26 cellular contexts compared by ENCODE assay signal in the genomic region with DNA sequence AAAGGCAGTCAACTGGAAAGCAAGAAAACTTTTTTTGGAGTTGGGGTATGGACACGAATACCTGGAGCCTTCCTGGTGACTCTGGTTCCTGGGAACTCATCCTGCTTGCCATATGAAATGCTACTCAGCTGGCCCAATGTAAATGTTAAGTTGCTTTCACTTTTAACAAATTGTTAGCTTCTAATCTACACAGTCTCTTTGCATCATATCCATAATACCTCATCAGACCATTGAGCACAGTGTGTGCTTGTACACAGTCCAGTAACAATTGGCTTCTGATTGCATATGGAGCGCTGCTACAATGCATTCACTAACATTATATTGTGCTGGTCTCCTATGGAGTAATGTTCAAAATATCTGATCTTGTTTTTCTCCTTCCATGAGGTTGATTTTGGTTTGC.
A peak's percentile ranks its signal among the peaks of the same experiment; 100 is the strongest.
DNase-seq lines count a peak whose midpoint lies in the region; ATAC-seq, FAIRE-seq and TF ChIP-seq lines count a peak whose summit lies in the region.
"Had no signal": no experiment of that assay in that cellular context is flagged by ENCODE, and none has a peak within 500 bp of the region (broad histone marks: within the 10 kb centered on the region; RNA-seq: fewer than 3 reads in every experiment).

No MANE protein-coding gene starts in this region.

- no peak overlapping the region for H3K23ac ChIP-seq in IMR-90 (ENCODE audit: low read depth, low read length)
- H3K23ac ChIP-seq in mesenchymal stem cell (ENCODE audit: low read length in 2 of 2): no peak overlapping the region

- TF ChIP-seq POLR2A in IMR-90 (IDR thresholded peaks at IDR 0.05; ENCODE audit: low read depth, low read length) (no peak), spleen (IDR thresholded peaks at IDR 0.05) (no peak)

- no peaks in the 10 kb centered on the region for H3K9me3 Mint-ChIP-seq in astrocyte (ENCODE audit: unreplicated experiment)
- H3K9me3 Mint-ChIP-seq in activated CD4-positive, alpha-beta T cell treated with anti-CD3 and anti-CD28 coated beads for 36 hours (ENCODE audit: low read depth): peaks cover 4% of the 10 kb centered on the region
- H3K9me3 Mint-ChIP-seq: activated naive CD8-positive, alpha-beta T cell treated with anti-CD3 and anti-CD28 coated beads, Interleukin-2, amount 50 U/mL, for 24 hours had no signal

- peaks cover 7% of the 10 kb centered on the region for H3K4me1 ChIP-seq in IMR-90 (ENCODE audit: control insufficient read depth, insufficient read depth, low read length)
- H3K4me1 ChIP-seq in astrocyte (ENCODE audit: insufficient read depth, low read length): no peaks in the 10 kb centered on the region
- no peaks in the 10 kb centered on the region for H3K4me1 ChIP-seq in mesenchymal stem cell (ENCODE audit: control insufficient read depth, insufficient read depth, low read depth, low read length)
- H3K4me1 ChIP-seq in spleen: no peaks in the 10 kb centered on the region
- H3K4me1 ChIP-seq: breast epithelium, prostate gland had no signal

- H2BK5ac ChIP-seq in IMR-90 (ENCODE audit: low read depth, low read length, poor library complexity, severe bottlenecking): no peak overlapping the region
- no peak overlapping the region for H2BK5ac ChIP-seq in mesenchymal stem cell (ENCODE audit: low read depth, low read length, poor library complexity, severe bottlenecking)

- H2BK120ac ChIP-seq in IMR-90 (ENCODE audit: low read depth, low read length): no peak overlapping the region
- no peak overlapping the region for H2BK120ac ChIP-seq in mesenchymal stem cell (ENCODE audit: low read depth, low read length)

- H4K8ac ChIP-seq in IMR-90 (ENCODE audit: low read depth in 2 of 2, low read length in 2 of 2) (no peak overlapping the region), mesenchymal stem cell (ENCODE audit: low read length) (no peak overlapping the region)

- no peak overlapping the region for H3K4me3 Mint-ChIP-seq in astrocyte (ENCODE audit: unreplicated experiment)
- no peak overlapping the region for H3K4me3 Mint-ChIP-seq in activated CD4-positive, alpha-beta T cell treated with anti-CD3 and anti-CD28 coated beads for 36 hours
- H3K4me3 Mint-ChIP-seq: activated naive CD8-positive, alpha-beta T cell treated with anti-CD3 and anti-CD28 coated beads, Interleukin-2, amount 50 U/mL, for 24 hours; CD14-positive monocyte; neural crest cell; stimulated activated effector memory CD8-positive, alpha-beta T cell treated with anti-CD3 and anti-CD28 coated beads, Interleukin-12 subunit alpha, Interleukin-12 subunit beta, amount 100 ng/mL, for 72 hours had no signal

- CTCF ChIA-PET in IMR-90 (lab: Yijun Ruan, JAX): no interaction called here
- CTCF ChIA-PET in activated CD4-positive, alpha-beta T cell treated with anti-CD3 and anti-CD28 coated beads for 36 hours (lab: Charles Lee): interaction anchor here (0.8 kb wide), 1 partner anchor 14 kb away, joined by 3 read pairs; no protein-coding TSS in a partner anchor

- H3K4me2 ChIP-seq in IMR-90 (ENCODE audit: low read depth, low read length): peak overlapping the region; percentile 15
- H3K4me2 ChIP-seq in astrocyte (ENCODE audit: low read length): no peak overlapping the region
- H3K4me2 ChIP-seq in mesenchymal stem cell (ENCODE audit: low read length, poor library complexity, severe bottlenecking): no peak overlapping the region
- H3K4me2 ChIP-seq: SK-N-SH had no signal

- H3K27ac Mint-ChIP-seq in astrocyte (ENCODE audit: unreplicated experiment): peak overlapping the region; percentile 37
- no peak overlapping the region for H3K27ac Mint-ChIP-seq in activated CD4-positive, alpha-beta T cell treated with anti-CD3 and anti-CD28 coated beads for 36 hours
- H3K27ac Mint-ChIP-seq: activated naive CD8-positive, alpha-beta T cell treated with anti-CD3 and anti-CD28 coated beads, Interleukin-2, amount 50 U/mL, for 24 hours; CD14-positive monocyte; stimulated activated effector memory CD8-positive, alpha-beta T cell treated with anti-CD3 and anti-CD28 coated beads, Interleukin-12 subunit alpha, Interleukin-12 subunit beta, amount 100 ng/mL, for 72 hours had no signal

- H3K36me3 ChIP-seq in IMR-90 (ENCODE audit: control insufficient read depth, insufficient read depth, low read length): no peaks in the 10 kb centered on the region
- H3K36me3 ChIP-seq in astrocyte (ENCODE audit: insufficient read depth, low read length): no peaks in the 10 kb centered on the region
- H3K36me3 ChIP-seq in mesenchymal stem cell (ENCODE audit: control insufficient read depth in 1 of 2, insufficient read depth in 2 of 2, low read depth in 1 of 2, low read length in 2 of 2): no peaks in the 10 kb centered on the region
- no peaks in the 10 kb centered on the region for H3K36me3 ChIP-seq in spleen
- H3K36me3 ChIP-seq: breast epithelium, prostate gland had no signal

- TF ChIP-seq CTCF in IMR-90 (conservative IDR thresholded peaks at IDR 0.05; ENCODE audit: low read depth, low read length): no peak
- no peak for TF ChIP-seq CTCF in astrocyte (IDR thresholded peaks at IDR 0.05; ENCODE audit: insufficient read depth, low read depth, low read length)
- TF ChIP-seq CTCF in spleen (IDR thresholded peaks at IDR 0.05 in 8 of 11, conservative IDR thresholded peaks at IDR 0.05 in 3 of 11): no peak

- H3K79me2 ChIP-seq in astrocyte (ENCODE audit: insufficient read depth, low read length): no peaks in the 10 kb centered on the region

- TF ChIP-seq RAD21 in IMR-90 (IDR thresholded peaks at IDR 0.05; ENCODE audit: low read length): no peak

- H3K27me3 ChIP-seq in IMR-90 (ENCODE audit: control insufficient read depth, insufficient read depth, low read length): no peaks in the 10 kb centered on the region
- H3K27me3 ChIP-seq in astrocyte (ENCODE audit: insufficient read depth, low read length): no peaks in the 10 kb centered on the region
- peaks cover 0 to 3% of the 10 kb centered on the region in 2 experiments for H3K27me3 ChIP-seq in mesenchymal stem cell (ENCODE audit: control insufficient read depth in 1 of 2, insufficient read depth in 1 of 2, low read length in 2 of 2)
- no peaks in the 10 kb centered on the region for H3K27me3 ChIP-seq in spleen (replicated peaks in 1 of 7)
- H3K27me3 ChIP-seq: breast epithelium had no signal

- no peak for FAIRE-seq in astrocyte (lab: Jason Lieb, UNC)
- FAIRE-seq: endometrium, urothelium cell line had no signal

- H3K36me3 Mint-ChIP-seq in astrocyte (ENCODE audit: low read depth, unreplicated experiment): peaks cover 2% of the 10 kb centered on the region
- no peaks in the 10 kb centered on the region for H3K36me3 Mint-ChIP-seq in activated CD4-positive, alpha-beta T cell treated with anti-CD3 and anti-CD28 coated beads for 36 hours (ENCODE audit: low read depth)
- H3K36me3 Mint-ChIP-seq: CD14-positive monocyte; stimulated activated effector memory CD8-positive, alpha-beta T cell treated with anti-CD3 and anti-CD28 coated beads, Interleukin-12 subunit alpha, Interleukin-12 subunit beta, amount 100 ng/mL, for 72 hours had no signal

- H3K27ac ChIP-seq in IMR-90 (ENCODE audit: insufficient read depth, low read length) (no peak overlapping the region), astrocyte (ENCODE audit: low read depth, low read length) (no peak overlapping the region), mesenchymal stem cell (ENCODE audit: low read length, poor library complexity, severe bottlenecking) (no peak overlapping the region), spleen (no peak overlapping the region)
- H3K27ac ChIP-seq: breast epithelium, prostate gland had no signal

- H3K14ac ChIP-seq in IMR-90 (replicated peaks; ENCODE audit: low read depth, low read length) (0 out of 2 replicates have a peak overlapping the region, but pooled peaks have one; percentile 11), mesenchymal stem cell (ENCODE audit: low read length in 2 of 2) (no peak overlapping the region)

- H3K9ac ChIP-seq in IMR-90 (ENCODE audit: low read depth, low read length): no peak overlapping the region; the same call in 1 of the 2 replicates
- no peak overlapping the region for H3K9ac ChIP-seq in astrocyte (ENCODE audit: low read length)
- no peak overlapping the region for H3K9ac ChIP-seq in mesenchymal stem cell (ENCODE audit: low read length)
- H3K9ac ChIP-seq: SK-N-SH had no signal

- H3K79me1 ChIP-seq in IMR-90 (ENCODE audit: low read depth in 1 of 2, low read length in 2 of 2): no peaks in the 10 kb centered on the region
- H3K79me1 ChIP-seq in mesenchymal stem cell (replicated peaks; ENCODE audit: low read length, poor library complexity, severe bottlenecking): no peaks in the 10 kb centered on the region

- H2BK15ac ChIP-seq in IMR-90 (ENCODE audit: low read depth, low read length) (no peak overlapping the region), mesenchymal stem cell (ENCODE audit: low read depth, poor library complexity, severe bottlenecking) (no peak overlapping the region)

- no peaks in the 10 kb centered on the region; the same call in 1 of the 2 replicates for H3K9me1 ChIP-seq in IMR-90 (ENCODE audit: insufficient read depth, low read length)

- H2AFZ ChIP-seq in IMR-90 (replicated peaks; ENCODE audit: low read length, poor library complexity) (no peak overlapping the region), astrocyte (ENCODE audit: low read depth, low read length) (no peak overlapping the region), mesenchymal stem cell (ENCODE audit: low read depth, low read length) (no peak overlapping the region)

- intact Hi-C loops in IMR-90 (cut with micrococcal nuclease): loop anchor here (10.0 kb wide), 1 partner anchor 506 kb away; no protein-coding TSS in a partner anchor
- intact Hi-C loops in spleen (cut with DNase I; ENCODE audit: low total_unique reads): no loop called here
- intact Hi-C loops in activated CD4-positive, alpha-beta T cell treated with anti-CD3 and anti-CD28 coated beads for 36 hours (cut with DNase I, micrococcal nuclease): no loop called here

- H2BK12ac ChIP-seq in mesenchymal stem cell (ENCODE audit: low read length in 2 of 2): no peak overlapping the region

- no CpG with 5 or more reads among the region's 2 CpGs for WGBS in IMR-90 (ENCODE audit: extremely low coverage in 2 of 2, insufficient read length in 1 of 2), 2 experiments
- 93% methylated on average over 1 of the region's 2 CpGs for WGBS in mesenchymal stem cell
- 70 to 93% (median 80%) methylated on average over 2 of the region's 2 CpGs for WGBS in spleen, 5 donors

- DNase-seq in IMR-90: peak; percentile 31
- peak; percentile 65 for DNase-seq in NCI-H345 (lab: John Stamatoyannopoulos, UW)
- DNase-seq in astrocyte (ENCODE audit: low read depth): no peak
- peak; percentile 28 for DNase-seq in mesenchymal stem cell
- DNase-seq in spleen: no peak
- DNase-seq in activated CD4-positive, alpha-beta T cell treated with anti-CD3 and anti-CD28 coated beads for 36 hours: no peak
- DNase-seq: activated CD4-positive, alpha-beta T cell treated with anti-CD3 and anti-CD28 coated beads, Interleukin-2, amount 50 U/mL, for 4 hours; activated CD8-positive, alpha-beta memory T cell treated with anti-CD3 and anti-CD28 coated beads, Interleukin-2, amount 50 U/mL, for 4 hours; activated effector memory CD4-positive, alpha-beta T cell treated with Interleukin-2 at 50 U/mL for 16 hours; activated naive CD8-positive, alpha-beta T cell treated with anti-CD3 and anti-CD28 coated beads, Interleukin-2, amount 50 U/mL, for 24 hours; cortex of kidney; H7; head of caudate nucleus; KBM-7; NCI-H187; SK-N-SH; stimulated activated CD4-positive, alpha-beta T cell treated with anti-CD3 and anti-CD28 coated beads, Interleukin-2, amount 100 ng/mL, for 24 hours; T-helper 9 cell had no signal

- ATAC-seq in IMR-90 (ENCODE audit: low read depth) (peak; percentile 50), HG02981 (IDR thresholded peaks at IDR 0.05; ENCODE audit: unreplicated experiment) (no peak)
- ATAC-seq in activated CD4-positive, alpha-beta T cell treated with anti-CD3 and anti-CD28 coated beads for 36 hours: no peak
- ATAC-seq: activated naive CD8-positive, alpha-beta T cell treated with anti-CD3 and anti-CD28 coated beads, Interleukin-2, amount 50 U/mL, for 24 hours; stimulated activated effector memory CD8-positive, alpha-beta T cell treated with anti-CD3 and anti-CD28 coated beads, Interleukin-12 subunit alpha, Interleukin-12 subunit beta, amount 100 ng/mL, for 72 hours had no signal

- POLR2A ChIA-PET in IMR-90 (lab: Charles Lee; ENCODE audit: unreplicated experiment): interaction anchor here (0.6 kb wide), 1 partner anchor 119 kb away, joined by 3 read pairs; no protein-coding TSS in a partner anchor
- POLR2A ChIA-PET in activated CD4-positive, alpha-beta T cell treated with anti-CD3 and anti-CD28 coated beads for 36 hours (lab: Charles Lee): interaction anchor here (1.1 kb wide), 1 partner anchor 33 kb away, joined by 3 read pairs; no protein-coding TSS in a partner anchor

- in situ Hi-C loops in IMR-90 (cut with MboI; ENCODE audit: low sequenced_read_pairs): no loop called here

- H3K4ac ChIP-seq in IMR-90 (ENCODE audit: low read depth, low read length) (no peak overlapping the region), mesenchymal stem cell (ENCODE audit: low read depth in 1 of 2, low read length in 2 of 2) (no peak overlapping the region)

- H4K20me1 ChIP-seq in IMR-90 (ENCODE audit: insufficient read depth, low read length): no peaks in the 10 kb centered on the region
- H4K20me1 ChIP-seq in astrocyte (ENCODE audit: insufficient read depth, low read length): no peaks in the 10 kb centered on the region

- no peaks in the 10 kb centered on the region for H3K27me3 Mint-ChIP-seq in astrocyte (ENCODE audit: low read depth, unreplicated experiment)
- H3K27me3 Mint-ChIP-seq in activated CD4-positive, alpha-beta T cell treated with anti-CD3 and anti-CD28 coated beads for 36 hours: no peaks in the 10 kb centered on the region
- H3K27me3 Mint-ChIP-seq: activated naive CD8-positive, alpha-beta T cell treated with anti-CD3 and anti-CD28 coated beads, Interleukin-2, amount 50 U/mL, for 24 hours had no signal

- no TSS peak for BruUV-seq in IMR-90 (replicated peaks; lab: Mats Ljungman, UMichigan)

- H3K4me3 ChIP-seq in IMR-90 (ENCODE audit: insufficient read depth, low read depth, low read length) (no peak overlapping the region), astrocyte (ENCODE audit: insufficient read depth, low read depth, low read length) (no peak overlapping the region), mesenchymal stem cell (ENCODE audit: insufficient read depth in 1 of 2, low read depth in 1 of 2, low read length in 2 of 2) (no peak overlapping the region), spleen (no peak overlapping the region)
- H3K4me3 ChIP-seq: breast epithelium, prostate gland had no signal

- no peak overlapping the region for H2AK9ac ChIP-seq in IMR-90 (replicated peaks; ENCODE audit: low read depth, low read length, poor library complexity)

- dilution Hi-C loops in IMR-90 (cut with HindIII; ENCODE audit: low sequenced_read_pairs, unreplicated experiment): no loop called here

- peaks cover 26% of the 10 kb centered on the region for H3K4me1 Mint-ChIP-seq in astrocyte (ENCODE audit: low read depth, unreplicated experiment)
- H3K4me1 Mint-ChIP-seq in activated CD4-positive, alpha-beta T cell treated with anti-CD3 and anti-CD28 coated beads for 36 hours: no peaks in the 10 kb centered on the region
- H3K4me1 Mint-ChIP-seq: activated naive CD8-positive, alpha-beta T cell treated with anti-CD3 and anti-CD28 coated beads, Interleukin-2, amount 50 U/mL, for 24 hours; CD14-positive monocyte; stimulated activated effector memory CD8-positive, alpha-beta T cell treated with anti-CD3 and anti-CD28 coated beads, Interleukin-12 subunit alpha, Interleukin-12 subunit beta, amount 100 ng/mL, for 72 hours had no signal

- H4K5ac ChIP-seq in IMR-90 (ENCODE audit: low read depth, low read length): no peak overlapping the region

- H2AK5ac ChIP-seq in IMR-90 (ENCODE audit: low read depth, low read length): peak overlapping the region; percentile 32; the same call in 1 of the 2 replicates
- H2AK5ac ChIP-seq in mesenchymal stem cell (ENCODE audit: low read length, severe bottlenecking): no peak overlapping the region

- H3K18ac ChIP-seq in IMR-90 (ENCODE audit: low read depth, low read length) (0 out of 2 replicates have a peak overlapping the region, but pooled peaks have one; percentile 6), mesenchymal stem cell (ENCODE audit: low read depth in 1 of 2, low read length in 2 of 2) (no peak overlapping the region)

- no peak overlapping the region for H3K56ac ChIP-seq in IMR-90 (ENCODE audit: extremely low read depth, insufficient read depth, low read length)

- no peak overlapping the region for H2BK20ac ChIP-seq in IMR-90 (ENCODE audit: low read depth, low read length)

- no peaks in the 10 kb centered on the region for H3K9me3 ChIP-seq in IMR-90 (ENCODE audit: control insufficient read depth, insufficient read depth, low read length)
- H3K9me3 ChIP-seq in astrocyte (ENCODE audit: insufficient read depth, low read depth, low read length): no peaks in the 10 kb centered on the region
- H3K9me3 ChIP-seq in mesenchymal stem cell (ENCODE audit: control insufficient read depth, low read length): no peaks in the 10 kb centered on the region
- peaks cover 0 to 5% (median 0%) of the 10 kb centered on the region in 8 donors for H3K9me3 ChIP-seq in spleen
- H3K9me3 ChIP-seq: breast epithelium, prostate gland, SK-N-SH had no signal

- H4K91ac ChIP-seq in IMR-90 (ENCODE audit: insufficient read depth, low read depth, low read length): no peak overlapping the region
- H4K91ac ChIP-seq in mesenchymal stem cell (ENCODE audit: low read length): no peak overlapping the region

Comparison
In these comparisons a context has a peak if more than half of its experiments do, and no peak if none do; other contexts are left out.
1. DNase-seq: peak in IMR-90 (single experiment), NCI-H345 (single experiment) and mesenchymal stem cell (single experiment); none in astrocyte (single experiment), spleen (single experiment) and activated CD4-positive, alpha-beta T cell treated with anti-CD3 and anti-CD28 coated beads for 36 hours (single experiment).